Comparison of ENCODE assay signal across 19 cellular contexts in genomic region chr4:146255874-146256273, GRCh38. TPM values are rescaled to one million over a fixed set of nuclear protein-coding genes. Genes with fewer than 3 reads are reported as not detected.
DNase-seq lines count a peak whose midpoint lies in the region; ATAC-seq and TF ChIP-seq lines count a peak whose summit lies in the region.
"Had no signal": no experiment of that assay in that cellular context is flagged by ENCODE, and none has a peak within 500 bp of the region (broad histone marks: within the 10 kb centered on the region; RNA-seq: fewer than 3 reads in every experiment).

No MANE protein-coding gene starts in this region.

- H3K4me3 ChIP-seq in BJ (ENCODE audit: low read depth, low read length), result no peak overlapping the region
- no peak overlapping the region for H3K4me3 ChIP-seq in PC-3 (ENCODE audit: low read length)
- no peak overlapping the region for H3K4me3 ChIP-seq in choroid plexus epithelial cell (ENCODE audit: low read depth, low read length)
- H3K4me3 ChIP-seq: gastrocnemius medialis, right atrium auricular region had no signal

- H3K9ac ChIP-seq in PC-3 (ENCODE audit: low read length), result no peak overlapping the region

- H3K4me2 ChIP-seq in PC-3 (ENCODE audit: low read length), result no peak overlapping the region

- intact Hi-C loops in PC-3 (cut with micrococcal nuclease), result no loop called here

- ATAC-seq in PC-3 (peak; percentile 22; the same call in 1 of the 2 replicates), HG03460 (IDR thresholded peaks at IDR 0.05; ENCODE audit: unreplicated experiment) (no peak)
- ATAC-seq: activated T-cell treated with anti-CD3 and anti-CD28 coated beads, Interleukin-2, amount 50 U/mL, for 4 hours; gastrocnemius medialis; stimulated activated naive CD8-positive, alpha-beta T cell treated with anti-CD3 and anti-CD28 coated beads, Interleukin-15, amount 100 ng/mL, for 72 hours had no signal

- no TSS peak for BruUV-seq in PC-3 (replicated peaks; lab: Mats Ljungman, UMichigan)

- no peaks in the 10 kb centered on the region for H3K9me3 ChIP-seq in PC-3 (ENCODE audit: low read length)
- H3K9me3 ChIP-seq: gastrocnemius medialis, right atrium auricular region had no signal

- H3K27me3 ChIP-seq in BJ (ENCODE audit: control insufficient read depth, insufficient read depth, low read length), result no peaks in the 10 kb centered on the region
- H3K27me3 ChIP-seq in PC-3 (ENCODE audit: low read length), result no peaks in the 10 kb centered on the region
- H3K27me3 ChIP-seq: gastrocnemius medialis, right atrium auricular region had no signal

- H4K20me1 ChIP-seq in PC-3 (ENCODE audit: low read length), result no peaks in the 10 kb centered on the region

- no peak overlapping the region for H3K27ac ChIP-seq in PC-3 (ENCODE audit: low read length)
- H3K27ac ChIP-seq: gastrocnemius medialis, right atrium auricular region had no signal

- H3K79me2 ChIP-seq in PC-3 (ENCODE audit: low read length), result no peaks in the 10 kb centered on the region

- peak; percentile 68 for DNase-seq in BJ (ENCODE audit: low read depth)
- DNase-seq in PC-3, result peak; percentile 32
- peak; percentile 86 for DNase-seq in choroid plexus epithelial cell (ENCODE audit: low read depth)
- DNase-seq in non-pigmented ciliary epithelial cell (ENCODE audit: low read depth), result peak; percentile 80
- no peak for DNase-seq in MV-4-11 (lab: John Stamatoyannopoulos, UW)
- no peak for DNase-seq in HK-2 (ENCODE audit: unreplicated experiment)
- no peak for DNase-seq in stimulated activated CD4-positive, alpha-beta T cell treated with anti-CD3 and anti-CD28 coated beads, Interleukin-4, amount 100 ng/mL, for 1 hour
- DNase-seq: activated CD4-positive, alpha-beta T cell treated with anti-CD3 and anti-CD28 coated beads for 1 hour; activated T-cell treated with anti-CD3 and anti-CD28 coated beads, Interleukin-2, amount 50 U/mL, for 4 hours; CD4-positive, alpha-beta T cell; gastrocnemius medialis; GDM1; MM.1S; naive B cell; stimulated activated naive CD8-positive, alpha-beta T cell treated with anti-CD3 and anti-CD28 coated beads, Interleukin-15, amount 100 ng/mL, for 72 hours; T-helper 1 cell had no signal

- POLR2A ChIA-PET in BJ (lab: Charles Lee) (no interaction called here), PC-3 (lab: Charles Lee; ENCODE audit: unreplicated experiment) (no interaction called here)

- no peak overlapping the region for H2AFZ ChIP-seq in PC-3 (ENCODE audit: low read length)

- H3K36me3 ChIP-seq in BJ (ENCODE audit: control insufficient read depth, insufficient read depth, low read length), result no peaks in the 10 kb centered on the region; the same call in 1 of the 2 replicates
- no peaks in the 10 kb centered on the region for H3K36me3 ChIP-seq in PC-3 (ENCODE audit: low read depth, low read length)
- H3K36me3 ChIP-seq: gastrocnemius medialis, right atrium auricular region had no signal

- H3K4me1 ChIP-seq in PC-3 (ENCODE audit: insufficient read depth, low read length), result peaks cover 7% of the 10 kb centered on the region; the same call in 1 of the 2 replicates
- H3K4me1 ChIP-seq: gastrocnemius medialis, right atrium auricular region had no signal

- TF ChIP-seq CTCF in BJ (IDR thresholded peaks at IDR 0.05; ENCODE audit: insufficient read depth, low read depth, low read length) (no peak), PC-3 (conservative IDR thresholded peaks at IDR 0.05; ENCODE audit: low read depth, low read length) (no peak), choroid plexus epithelial cell (conservative IDR thresholded peaks at IDR 0.05; ENCODE audit: low read depth, low read length) (no peak)

- CTCF ChIA-PET in BJ (lab: Yijun Ruan, JAX) (no interaction called here), PC-3 (lab: Charles Lee) (no interaction called here)

- H3F3A ChIP-seq in PC-3 (ENCODE audit: low read length, unreplicated experiment), result no peaks in the 10 kb centered on the region

- no peaks in the 10 kb centered on the region for H3K9me2 ChIP-seq in PC-3 (replicated peaks; ENCODE audit: low read length)

RNA-seq across cellular contexts. Expression of gene REELD1, which starts 41.5 kb away (rescaled TPM):
- polyA plus RNA-seq in BJ (2011; rRNA removed), result not detected in 2 replicates
- polyA minus RNA-seq in BJ (2011; rRNA and poly(A)+ RNA removed), result not detected in 2 replicates
- total RNA-seq in PC-3 (2014; rRNA removed), result not detected in 2 replicates
- total RNA-seq: H1 had no signal

Comparison
In these comparisons a context has a peak if more than half of its experiments do, and no peak if none do; other contexts are left out.
1. DNase-seq: peak in BJ (single experiment), PC-3 (single experiment), choroid plexus epithelial cell (single experiment) and non-pigmented ciliary epithelial cell (single experiment); none in MV-4-11 (single experiment), HK-2 (single experiment) and stimulated activated CD4-positive, alpha-beta T cell treated with anti-CD3 and anti-CD28 coated beads, Interleukin-4, amount 100 ng/mL, for 1 hour (single experiment).